ENCODE assay signal across 8 cellular contexts in genomic region chr1:19664453-19665043, GRCh38. TPM values are rescaled to one million over a fixed set of nuclear protein-coding genes. Genes with fewer than 3 reads are reported as not detected.
DNase-seq lines count a peak whose midpoint lies in the region; ATAC-seq and TF ChIP-seq lines count a peak whose summit lies in the region.

HTR6 (plus strand) TSS chr1:19664875; CDS start chr1:19665754, 879 bp downstream.

- H3K9me3 Mint-ChIP-seq in activated CD8-positive, alpha-beta memory T cell treated with anti-CD3 and anti-CD28 coated beads, Interleukin-2, amount 10 ng/mL, durations not matched to agents 7 days and 5 days (ENCODE audit: low read depth), result no peaks in the 10 kb centered on the region
- no peaks in the 10 kb centered on the region for H3K9me3 Mint-ChIP-seq in activated CD4-positive, alpha-beta T cell treated with anti-CD3 and anti-CD28 coated beads, Interleukin-2, amount 10 ng/mL, durations not matched to agents 7 days and 5 days
- no peaks in the 10 kb centered on the region for H3K9me3 Mint-ChIP-seq in stimulated activated naive CD8-positive, alpha-beta T cell treated with anti-CD3 and anti-CD28 coated beads, Interleukin-15, amount 100 ng/mL, for 72 hours

- POLR2A ChIA-PET in activated CD4-positive, alpha-beta T cell treated with anti-CD3 and anti-CD28 coated beads, Interleukin-2, amount 10 ng/mL, durations not matched to agents 7 days and 5 days (lab: Charles Lee), result no interaction called here

- H3K27me3 ChIP-seq in hepatocyte, result peaks cover 67% of the 10 kb centered on the region

- CTCF ChIA-PET in activated CD8-positive, alpha-beta memory T cell treated with anti-CD3 and anti-CD28 coated beads, Interleukin-2, amount 10 ng/mL, durations not matched to agents 7 days and 5 days (lab: Charles Lee), result interaction anchor here (2.6 to 5.5 kb wide), 2 partner anchors 11 to 41 kb away, joined by 11 to 102 read pairs; no protein-coding TSS in a partner anchor
- CTCF ChIA-PET in activated CD4-positive, alpha-beta T cell treated with anti-CD3 and anti-CD28 coated beads, Interleukin-2, amount 10 ng/mL, durations not matched to agents 7 days and 5 days (lab: Charles Lee), result interaction anchor here (1.2 kb wide), 1 partner anchor 8 kb away, joined by 3 read pairs; no protein-coding TSS in a partner anchor

- DNase-seq in activated CD8-positive, alpha-beta memory T cell treated with anti-CD3 and anti-CD28 coated beads, Interleukin-2, amount 10 ng/mL, durations not matched to agents 7 days and 5 days, result no peak
- DNase-seq in activated CD8-positive, alpha-beta memory T cell treated with anti-CD3 and anti-CD28 coated beads for 24 hours, result no peak
- peak; percentile 25 for DNase-seq in activated CD4-positive, alpha-beta T cell treated with anti-CD3 and anti-CD28 coated beads, Interleukin-2, amount 10 ng/mL, durations not matched to agents 7 days and 5 days
- DNase-seq in hepatocyte (ENCODE audit: low spot score), result peak; percentile 42
- no peak for DNase-seq in stimulated activated naive CD8-positive, alpha-beta T cell treated with anti-CD3 and anti-CD28 coated beads, Interleukin-15, amount 100 ng/mL, for 72 hours
- no peak for DNase-seq in NOMO-1 treated with DMSO at 0.1 percent for 48 hours (lab: John Stamatoyannopoulos, UW; ENCODE audit: unreplicated experiment)
- no peak for DNase-seq in GM19240 (ENCODE audit: insufficient read length, low spot score)
- DNase-seq in NCI-H1694 (lab: John Stamatoyannopoulos, UW), result no peak

- H3K36me3 ChIP-seq in hepatocyte (replicated peaks; ENCODE audit: insufficient read depth, low read depth), result no peaks in the 10 kb centered on the region

- no peak within 1 kb of the TSS for H3K4me3 Mint-ChIP-seq in activated CD8-positive, alpha-beta memory T cell treated with anti-CD3 and anti-CD28 coated beads, Interleukin-2, amount 10 ng/mL, durations not matched to agents 7 days and 5 days
- peak within 1 kb of the TSS; percentile 54 for H3K4me3 Mint-ChIP-seq in activated CD4-positive, alpha-beta T cell treated with anti-CD3 and anti-CD28 coated beads, Interleukin-2, amount 10 ng/mL, durations not matched to agents 7 days and 5 days
- peak within 1 kb of the TSS; percentile 77 to 79 for H3K4me3 Mint-ChIP-seq in stimulated activated naive CD8-positive, alpha-beta T cell treated with anti-CD3 and anti-CD28 coated beads, Interleukin-15, amount 100 ng/mL, for 72 hours

- peak; percentile 38 for ATAC-seq in activated CD8-positive, alpha-beta memory T cell treated with anti-CD3 and anti-CD28 coated beads, Interleukin-2, amount 10 ng/mL, durations not matched to agents 7 days and 5 days
- peak; percentile 43 for ATAC-seq in stimulated activated naive CD8-positive, alpha-beta T cell treated with anti-CD3 and anti-CD28 coated beads, Interleukin-15, amount 100 ng/mL, for 72 hours

- 19% methylated on average over 14 of the region's 57 CpGs for WGBS in hepatocyte (ENCODE audit: low lambda C conversion rate, missing lambda C conversion rate)

- no peaks in the 10 kb centered on the region for H3K9me2 ChIP-seq in hepatocyte (replicated peaks; ENCODE audit: insufficient read depth)

- no peaks in the 10 kb centered on the region for H3K4me1 ChIP-seq in hepatocyte (ENCODE audit: insufficient read depth)

- TF ChIP-seq CTCF in hepatocyte (IDR thresholded peaks at IDR 0.05; ENCODE audit: poor library complexity), result no peak

- H4K20me1 ChIP-seq in hepatocyte (ENCODE audit: insufficient read depth, poor library complexity, severe bottlenecking), result no peaks in the 10 kb centered on the region

- H3K4me2 ChIP-seq in hepatocyte, result peak within 1 kb of the TSS; percentile 85

- no peak within 1 kb of the TSS for H3K27ac ChIP-seq in hepatocyte

- peaks cover 50% of the 10 kb centered on the region for H3K27me3 Mint-ChIP-seq in activated CD8-positive, alpha-beta memory T cell treated with anti-CD3 and anti-CD28 coated beads, Interleukin-2, amount 10 ng/mL, durations not matched to agents 7 days and 5 days
- peaks cover 32% of the 10 kb centered on the region for H3K27me3 Mint-ChIP-seq in activated CD4-positive, alpha-beta T cell treated with anti-CD3 and anti-CD28 coated beads, Interleukin-2, amount 10 ng/mL, durations not matched to agents 7 days and 5 days
- H3K27me3 Mint-ChIP-seq in stimulated activated naive CD8-positive, alpha-beta T cell treated with anti-CD3 and anti-CD28 coated beads, Interleukin-15, amount 100 ng/mL, for 72 hours, result peaks cover 78% of the 10 kb centered on the region

- H3K4me1 Mint-ChIP-seq in activated CD8-positive, alpha-beta memory T cell treated with anti-CD3 and anti-CD28 coated beads, Interleukin-2, amount 10 ng/mL, durations not matched to agents 7 days and 5 days, result peaks cover 16% of the 10 kb centered on the region
- peaks cover 17% of the 10 kb centered on the region for H3K4me1 Mint-ChIP-seq in activated CD4-positive, alpha-beta T cell treated with anti-CD3 and anti-CD28 coated beads, Interleukin-2, amount 10 ng/mL, durations not matched to agents 7 days and 5 days
- peaks cover 16% of the 10 kb centered on the region for H3K4me1 Mint-ChIP-seq in stimulated activated naive CD8-positive, alpha-beta T cell treated with anti-CD3 and anti-CD28 coated beads, Interleukin-15, amount 100 ng/mL, for 72 hours

- H3K79me2 ChIP-seq in hepatocyte, result no peaks in the 10 kb centered on the region

- no peak within 1 kb of the TSS for H3K4me3 ChIP-seq in hepatocyte

- no peak within 1 kb of the TSS for H2AFZ ChIP-seq in hepatocyte

- no peaks in the 10 kb centered on the region for H3K9me3 ChIP-seq in hepatocyte (ENCODE audit: low read depth)

- no peak within 1 kb of the TSS for H3K27ac Mint-ChIP-seq in activated CD8-positive, alpha-beta memory T cell treated with anti-CD3 and anti-CD28 coated beads, Interleukin-2, amount 10 ng/mL, durations not matched to agents 7 days and 5 days
- H3K27ac Mint-ChIP-seq in activated CD4-positive, alpha-beta T cell treated with anti-CD3 and anti-CD28 coated beads, Interleukin-2, amount 10 ng/mL, durations not matched to agents 7 days and 5 days, result no peak within 1 kb of the TSS
- peak within 1 kb of the TSS in 1 of 2 donors; percentile 84 for H3K27ac Mint-ChIP-seq in stimulated activated naive CD8-positive, alpha-beta T cell treated with anti-CD3 and anti-CD28 coated beads, Interleukin-15, amount 100 ng/mL, for 72 hours

- H3K36me3 Mint-ChIP-seq in activated CD8-positive, alpha-beta memory T cell treated with anti-CD3 and anti-CD28 coated beads, Interleukin-2, amount 10 ng/mL, durations not matched to agents 7 days and 5 days, result no peaks in the 10 kb centered on the region
- no peaks in the 10 kb centered on the region for H3K36me3 Mint-ChIP-seq in activated CD4-positive, alpha-beta T cell treated with anti-CD3 and anti-CD28 coated beads, Interleukin-2, amount 10 ng/mL, durations not matched to agents 7 days and 5 days (ENCODE audit: low read depth)

RNA-seq across cellular contexts. Expression of gene HTR6, which starts in this region (rescaled TPM):
- total RNA-seq in activated CD8-positive, alpha-beta memory T cell treated with anti-CD3 and anti-CD28 coated beads, Interleukin-2, amount 10 ng/mL, durations not matched to agents 7 days and 5 days, result not detected
- total RNA-seq in activated CD4-positive, alpha-beta T cell treated with anti-CD3 and anti-CD28 coated beads, Interleukin-2, amount 10 ng/mL, durations not matched to agents 7 days and 5 days, result under 1 TPM in 1 of 2 experiments, not detected in 1; 0.10 TPM
- total RNA-seq in hepatocyte, result not detected in 2 replicates
- not detected in 2 replicates for polyA plus RNA-seq in hepatocyte

Comparison
In these comparisons a context has a peak if more than half of its experiments do, and no peak if none do; other contexts are left out.
1. Peak in ATAC-seq in activated CD8-positive, alpha-beta memory T cell treated with anti-CD3 and anti-CD28 coated beads, Interleukin-2, amount 10 ng/mL, durations not matched to agents 7 days and 5 days; RNA of the gene not detected or under 1 TPM.
2. Peak in DNase-seq in activated CD4-positive, alpha-beta T cell treated with anti-CD3 and anti-CD28 coated beads, Interleukin-2, amount 10 ng/mL, durations not matched to agents 7 days and 5 days; RNA of the gene not detected or under 1 TPM.
3. Peak in DNase-seq and H3K4me2 ChIP-seq in hepatocyte; RNA of the gene not detected or under 1 TPM.